ENCODE assay signal across 25 cellular contexts in genomic region chr7:115040526-115040925, GRCh38.
DNase-seq lines count a peak whose midpoint lies in the region; ATAC-seq, FAIRE-seq and TF ChIP-seq lines count a peak whose summit lies in the region.
"Had no signal": no experiment of that assay in that cellular context is flagged by ENCODE, and none has a peak within 500 bp of the region (broad histone marks: within the 10 kb centered on the region; RNA-seq: fewer than 3 reads in every experiment).

No MANE protein-coding gene starts in this region.

- RAD21 ChIA-PET in HCT116 (lab: Charles Lee; ENCODE audit: low non-redundant PET in 1 of 2, low total read pairs in 2 of 2, uncharacterized antibody in 2 of 2, unreplicated experiment in 2 of 2), result no interaction called here

- H3K4me2 ChIP-seq in HCT116 (ENCODE audit: low read length), result no peak overlapping the region
- no peak overlapping the region for H3K4me2 ChIP-seq in H1 (ENCODE audit: insufficient read depth in 1 of 2, low read depth in 2 of 2, low read length in 2 of 2)
- H3K4me2 ChIP-seq: BLaER1 had no signal

- H3K79me1 ChIP-seq in H1 (ENCODE audit: low read depth, low read length), result no peaks in the 10 kb centered on the region

- H3K9ac ChIP-seq in HCT116 (ENCODE audit: low read length) (no peak overlapping the region), adipocyte (ENCODE audit: low read length) (no peak overlapping the region), H1 (replicated peaks in 1 of 4; ENCODE audit: extremely low read depth in 1 of 4, low read depth in 3 of 4, low read length in 3 of 4) (no peak overlapping the region)
- H3K9ac ChIP-seq: BLaER1 had no signal

- ATAC-seq in HCT116, result no peak
- no peak for ATAC-seq in HG03039 (IDR thresholded peaks at IDR 0.05; ENCODE audit: unreplicated experiment)
- no peak for ATAC-seq in GM19455 (IDR thresholded peaks at IDR 0.05; ENCODE audit: unreplicated experiment)
- ATAC-seq: GM12878 had no signal

- no peak overlapping the region for H2BK5ac ChIP-seq in H1 (ENCODE audit: low read depth, low read length)

- H3K4me3 ChIP-seq in HCT116 (replicated peaks in 1 of 2; ENCODE audit: low read depth in 1 of 2, low read length in 2 of 2), result no peak overlapping the region
- H3K4me3 ChIP-seq in adipocyte (ENCODE audit: low read length), result no peak overlapping the region
- H3K4me3 ChIP-seq in H1 (ENCODE audit: extremely low read depth in 1 of 4, insufficient read depth in 2 of 4, low read depth in 3 of 4, low read length in 4 of 4), result no peak overlapping the region
- H3K4me3 ChIP-seq: BLaER1, GM12878 had no signal

- no peak overlapping the region for H4K5ac ChIP-seq in H1 (ENCODE audit: insufficient read length, low read depth, low read length)

- no peaks in the 10 kb centered on the region for H3K9me2 ChIP-seq in HCT116 (ENCODE audit: insufficient read depth)

- CTCF ChIA-PET in HCT116 (lab: Charles Lee), result no interaction called here
- CTCF ChIA-PET in H1 (lab: Charles Lee; ENCODE audit: partially characterized antibody), result interaction anchor here (1.1 kb wide), 1 partner anchor 15 kb away, joined by 3 read pairs; no protein-coding TSS in a partner anchor

- 82% methylated on average over 1 of the region's 1 CpG; no CpG with 5 or more reads in 1 of the 2 experiments for WGBS in H1 (ENCODE audit: extremely low coverage in 1 of 2, insufficient coverage in 1 of 2, insufficient read length in 1 of 2, insufficient replicate concordance in 2 of 2, low coverage in 1 of 2, low lambda C conversion rate in 2 of 2, missing lambda C conversion rate in 1 of 2), 2 experiments

- H3K27ac ChIP-seq in HCT116 (ENCODE audit: low read depth, low read length) (no peak overlapping the region), H1 (ENCODE audit: low read depth, low read length) (no peak overlapping the region)
- H3K27ac ChIP-seq: BLaER1 had no signal

- peak overlapping the region; percentile 10 for H2AFZ ChIP-seq in HCT116 (ENCODE audit: low read depth, low read length, poor library complexity, severe bottlenecking)
- peak overlapping the region; percentile 22; the same call in 1 of the 2 replicates for H2AFZ ChIP-seq in H1 (ENCODE audit: low read length)

- H3K9me3 ChIP-seq in HCT116 (ENCODE audit: control insufficient read depth in 1 of 2, insufficient read depth in 1 of 2, low read depth in 1 of 2, low read length in 2 of 2) (no peaks in the 10 kb centered on the region), adipocyte (ENCODE audit: control insufficient read depth, low read length) (no peaks in the 10 kb centered on the region), H1 (ENCODE audit: insufficient read depth in 2 of 2, low read depth in 1 of 2, low read length in 1 of 2) (no peaks in the 10 kb centered on the region)
- H3K9me3 ChIP-seq: BE2C, BLaER1 had no signal

- no peak for TF ChIP-seq EP300 in H1 (IDR thresholded peaks at IDR 0.05; ENCODE audit: borderline replicate concordance in 1 of 2, low read depth in 2 of 2, low read length in 2 of 2)

- H3K79me2 ChIP-seq in HCT116 (ENCODE audit: insufficient read depth, low read length) (no peaks in the 10 kb centered on the region), H1 (ENCODE audit: control insufficient read depth in 1 of 2, insufficient read depth in 2 of 2, low read length in 2 of 2) (no peaks in the 10 kb centered on the region)

- H3K18ac ChIP-seq in H1 (ENCODE audit: extremely low read depth, low read length), result no peak overlapping the region

- DNase-seq in HCT116 (ENCODE audit: low read depth, low spot score), result no peak
- DNase-seq in adipocyte (ENCODE audit: low read depth), result peak; percentile 58
- DNase-seq in H1 (ENCODE audit: low read depth in 1 of 2, low spot score in 2 of 2), result no peak
- no peak for DNase-seq in activated CD4-positive, CD25-positive, alpha-beta regulatory T cell treated with anti-CD3 and anti-CD28 coated beads, Interleukin-2, amount 50 U/mL, for 72 hours
- no peak for DNase-seq in stimulated activated CD4-positive, alpha-beta T cell treated with anti-CD3 and anti-CD28 coated beads, Interleukin-4, amount 100 ng/mL, for 24 hours
- DNase-seq: 8988T; ACHN; BE2C; C1 segment of cervical spinal cord; CD4-positive, alpha-beta memory T cell; CD4-positive, CD25-positive, alpha-beta regulatory T cell; CD8-positive, alpha-beta memory T cell; COR-L47; DMS 273 treated with DMSO at 0.1 percent for 48 hours; DMS153; DMS53; DMS79; DND-41; GDM1 had no signal

- TF ChIP-seq POLR2A in HCT116 (IDR thresholded peaks at IDR 0.05; ENCODE audit: borderline replicate concordance, extremely low read depth, insufficient read depth, insufficient read length), result no peak
- TF ChIP-seq POLR2A in H1 (IDR thresholded peaks at IDR 0.05; ENCODE audit: control extremely low read depth in 1 of 2, low read depth in 2 of 2, low read length in 2 of 2), result no peak

- BruUV-seq in HCT116 (replicated peaks; lab: Mats Ljungman, UMichigan), result no TSS peak

- TF ChIP-seq RAD21 in HCT116 (IDR thresholded peaks at IDR 0.05; ENCODE audit: low read depth) (no peak), H1 (IDR thresholded peaks at IDR 0.05 in 1 of 2, conservative IDR thresholded peaks at IDR 0.05 in 1 of 2; ENCODE audit: low read depth in 2 of 2, low read length in 2 of 2) (no peak)

- no peaks in the 10 kb centered on the region for H3K27me3 ChIP-seq in HCT116 (ENCODE audit: insufficient read depth, low read length)
- no peaks in the 10 kb centered on the region for H3K27me3 ChIP-seq in adipocyte (replicated peaks; ENCODE audit: control insufficient read depth, insufficient read depth, low read length)
- no peaks in the 10 kb centered on the region for H3K27me3 ChIP-seq in H1 (replicated peaks in 1 of 4; ENCODE audit: control insufficient read depth in 3 of 4, extremely low read depth in 1 of 4, insufficient read depth in 3 of 4, low read length in 3 of 4)
- H3K27me3 ChIP-seq: BE2C, BLaER1 had no signal

- no peak for FAIRE-seq in H1 (lab: Jason Lieb, UNC)
- FAIRE-seq: GM12878, GM12892, GM18507 had no signal

- no peak overlapping the region for H2BK12ac ChIP-seq in H1 (ENCODE audit: low read depth, low read length)

- no peak overlapping the region for H2BK20ac ChIP-seq in H1 (ENCODE audit: low read length)

- TF ChIP-seq CTCF in HCT116 (IDR thresholded peaks at IDR 0.05 in 2 of 3, conservative IDR thresholded peaks at IDR 0.05 in 1 of 3; ENCODE audit: borderline replicate concordance in 1 of 3, insufficient read depth in 1 of 3, low read depth in 2 of 3, low read length in 2 of 3), result no peak
- TF ChIP-seq CTCF in H1 (IDR thresholded peaks at IDR 0.05; ENCODE audit: control extremely low read depth in 1 of 3, insufficient read depth in 1 of 3, low read depth in 1 of 3, low read length in 3 of 3), result no peak

- H2BK120ac ChIP-seq in H1 (replicated peaks; ENCODE audit: low read depth, low read length), result no peak overlapping the region

- H3K14ac ChIP-seq in H1 (ENCODE audit: insufficient read length), result no peak overlapping the region

- H4K8ac ChIP-seq in H1 (ENCODE audit: extremely low read depth, insufficient read depth, low read length), result no peak overlapping the region

- H2BK15ac ChIP-seq in H1 (ENCODE audit: low read length), result no peak overlapping the region

- no peak overlapping the region for H2AK5ac ChIP-seq in H1 (ENCODE audit: low read depth, low read length)

- no peaks in the 10 kb centered on the region for H3K4me1 ChIP-seq in HCT116 (ENCODE audit: control insufficient read depth in 1 of 2, insufficient read depth in 2 of 2, low read length in 2 of 2)
- peaks cover 18% of the 10 kb centered on the region for H3K4me1 ChIP-seq in adipocyte (ENCODE audit: control insufficient read depth, insufficient read depth, low read length)
- peaks cover 0 to 3% (median 0%) of the 10 kb centered on the region in 4 experiments; a peak in 1 of 7 replicates for H3K4me1 ChIP-seq in H1 (replicated peaks in 1 of 4; ENCODE audit: control insufficient read depth in 3 of 4, insufficient read depth in 4 of 4, low read length in 3 of 4)
- H3K4me1 ChIP-seq: BE2C, BLaER1 had no signal

- H3K23ac ChIP-seq in H1 (ENCODE audit: insufficient read length), result no peak overlapping the region

- no peaks in the 10 kb centered on the region for H3K23me2 ChIP-seq in H1 (ENCODE audit: low read depth, low read length)

- no peaks in the 10 kb centered on the region for H3K36me3 ChIP-seq in HCT116 (ENCODE audit: control insufficient read depth in 1 of 2, insufficient read depth in 2 of 2, low read length in 2 of 2)
- H3K36me3 ChIP-seq in adipocyte (ENCODE audit: control insufficient read depth, insufficient read depth, low read length, severe bottlenecking), result no peaks in the 10 kb centered on the region
- H3K36me3 ChIP-seq in H1 (ENCODE audit: control insufficient read depth in 2 of 4, insufficient read depth in 4 of 4, low read length in 3 of 4), result no peaks in the 10 kb centered on the region
- H3K36me3 ChIP-seq: BE2C, BLaER1 had no signal

- POLR2A ChIA-PET in HCT116 (lab: Charles Lee), result no interaction called here
- POLR2A ChIA-PET in H1 (lab: Charles Lee; ENCODE audit: partially characterized antibody), result no interaction called here

- H3K4ac ChIP-seq in H1 (replicated peaks; ENCODE audit: insufficient read length, low read depth, low read length), result no peak overlapping the region

- H4K91ac ChIP-seq in H1 (replicated peaks; ENCODE audit: insufficient read length, low read length), result no peak overlapping the region

- intact Hi-C loops in HCT116 (cut with micrococcal nuclease), result no loop called here

- H3K56ac ChIP-seq in H1 (replicated peaks; ENCODE audit: insufficient read length, low read depth, low read length), result no peak overlapping the region

- no peaks in the 10 kb centered on the region for H4K20me1 ChIP-seq in HCT116 (ENCODE audit: insufficient read depth)
- no peaks in the 10 kb centered on the region for H4K20me1 ChIP-seq in H1 (replicated peaks in 1 of 2; ENCODE audit: control insufficient read depth in 1 of 2, insufficient read depth in 2 of 2, low read length in 2 of 2)
- H4K20me1 ChIP-seq: BLaER1 had no signal

TF ChIP-seq in HCT116, 20 proteins besides CTCF, POLR2A, EP300 and RAD21:
- no peak for TF ChIP-seq ELF1 (IDR thresholded peaks at IDR 0.05; ENCODE audit: borderline replicate concordance, low read depth)
- TF ChIP-seq SRF (IDR thresholded peaks at IDR 0.05; ENCODE audit: low read depth), result no peak
- no peak for TF ChIP-seq YY1 (IDR thresholded peaks at IDR 0.05; ENCODE audit: extremely low read depth, insufficient replicate concordance, low read depth, low read length)

TF ChIP-seq in H1, 55 proteins besides CTCF, POLR2A, EP300 and RAD21 (continues in another document):
- TF ChIP-seq E2F6 (IDR thresholded peaks at IDR 0.05) (no peak), CEBPB (IDR thresholded peaks at IDR 0.05; ENCODE audit: low read depth, low read length) (no peak), BRCA1 (IDR thresholded peaks at IDR 0.05; ENCODE audit: low read depth, low read length) (no peak), POLR2AphosphoS5 (IDR thresholded peaks at IDR 0.05; ENCODE audit: low read depth, low read length) (no peak), JUND (IDR thresholded peaks at IDR 0.05; ENCODE audit: low read length) (no peak), KDM1A (IDR thresholded peaks at IDR 0.05; ENCODE audit: borderline replicate concordance, low read length) (no peak)
